18 cellular contexts compared by ENCODE assay signal in the genomic region with DNA sequence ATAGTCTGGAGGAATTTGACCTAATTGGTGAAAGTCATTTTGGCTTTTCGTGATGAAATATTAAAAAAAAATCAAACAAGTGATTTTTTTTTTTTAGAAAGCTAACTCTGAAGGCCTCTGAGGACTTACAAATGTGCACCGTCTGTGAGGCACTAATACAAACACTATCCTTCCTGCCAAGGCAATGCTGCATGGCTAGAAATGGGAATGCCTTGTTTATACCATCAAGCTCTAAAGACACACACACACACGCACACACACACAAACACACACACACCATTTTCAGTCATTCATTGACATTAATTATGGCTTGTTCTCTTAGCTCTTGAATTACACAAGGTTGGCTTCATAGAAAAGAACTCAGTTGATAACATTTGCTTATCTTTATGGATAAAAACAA.
"Had no signal": no experiment of that assay in that cellular context is flagged by ENCODE, and none has a peak within 500 bp of the region (broad histone marks: within the 10 kb centered on the region; RNA-seq: fewer than 3 reads in every experiment).

No MANE protein-coding gene starts in this region.

- H3K36me3 Mint-ChIP-seq: memory B cell had no signal

- H3K27ac Mint-ChIP-seq: activated CD4-positive, alpha-beta T cell treated with anti-CD3 and anti-CD28 coated beads for 36 hours; activated CD8-positive, alpha-beta T cell treated with anti-CD3 and anti-CD28 coated beads, Interleukin-2, amount 10 ng/mL, durations not matched to agents 7 days and 5 days; activated naive CD8-positive, alpha-beta T cell treated with anti-CD3 and anti-CD28 coated beads, Interleukin-2, amount 50 U/mL, for 24 hours; activated T-helper 1 cell treated with anti-CD3 and anti-CD28 coated beads, Interleukin-12 subunit alpha, Interleukin-12 subunit beta, Interleukin-2, Interleukin-4 antibody, amounts not matched to agents 30 ng/mL and 10 ng/mL and 1 ng/mL, durations not matched to agents 14 hours and 24 hours and 36 hours; dendritic cell treated with granulocyte-macrophage colony-stimulating factor and Interleukin-4, amounts not matched to agents 40 ng/mL and 50 ng/mL, for 4 days; memory B cell; nephron progenitor cell had no signal

- H3K4me1 Mint-ChIP-seq: activated CD4-positive, alpha-beta T cell treated with anti-CD3 and anti-CD28 coated beads for 36 hours; activated naive CD8-positive, alpha-beta T cell treated with anti-CD3 and anti-CD28 coated beads, Interleukin-2, amount 50 U/mL, for 24 hours; memory B cell; nephron progenitor cell had no signal

- H3K27ac ChIP-seq: heart left ventricle, stomach, thoracic aorta, WERI-Rb-1 had no signal

- H3K4me3 ChIP-seq: heart left ventricle, stomach, thoracic aorta had no signal

- H3K9me3 Mint-ChIP-seq: activated naive CD8-positive, alpha-beta T cell treated with anti-CD3 and anti-CD28 coated beads, Interleukin-2, amount 50 U/mL, for 24 hours; activated T-helper 1 cell treated with anti-CD3 and anti-CD28 coated beads, Interleukin-12 subunit alpha, Interleukin-12 subunit beta, Interleukin-2, Interleukin-4 antibody, amounts not matched to agents 30 ng/mL and 10 ng/mL and 1 ng/mL, durations not matched to agents 14 hours and 24 hours and 36 hours; dendritic cell treated with granulocyte-macrophage colony-stimulating factor and Interleukin-4, amounts not matched to agents 40 ng/mL and 50 ng/mL, for 4 days; memory B cell had no signal

- DNase-seq: activated CD4-positive, alpha-beta T cell treated with anti-CD3 and anti-CD28 coated beads for 36 hours; activated CD8-positive, alpha-beta memory T cell treated with anti-CD3 and anti-CD28 coated beads, Interleukin-2, amount 50 U/mL, for 48 hours; activated CD8-positive, alpha-beta T cell treated with anti-CD3 and anti-CD28 coated beads, Interleukin-2, amount 10 ng/mL, durations not matched to agents 7 days and 5 days; activated naive CD4-positive, alpha-beta T cell treated with Interleukin-2 at 50 U/mL for 16 hours; activated naive CD8-positive, alpha-beta T cell treated with anti-CD3 and anti-CD28 coated beads, Interleukin-2, amount 50 U/mL, for 24 hours; central memory CD4-positive, alpha-beta T cell; heart left ventricle; nephron progenitor cell; stimulated activated CD4-positive, alpha-beta T cell treated with anti-CD3 and anti-CD28 coated beads, Interleukin-15, amount 100 ng/mL, for 24 hours; stimulated activated CD4-positive, alpha-beta T cell treated with anti-CD3 and anti-CD28 coated beads, Interleukin-4, amount 100 ng/mL, for 4 hours; stomach; T-helper 1 cell; WERI-Rb-1 had no signal

- H3K9me3 ChIP-seq: heart left ventricle, stomach, thoracic aorta had no signal

- H3K27me3 Mint-ChIP-seq: activated CD4-positive, alpha-beta T cell treated with anti-CD3 and anti-CD28 coated beads for 36 hours; activated naive CD8-positive, alpha-beta T cell treated with anti-CD3 and anti-CD28 coated beads, Interleukin-2, amount 50 U/mL, for 24 hours; dendritic cell treated with granulocyte-macrophage colony-stimulating factor and Interleukin-4, amounts not matched to agents 40 ng/mL and 50 ng/mL, for 4 days; memory B cell had no signal

- H3K36me3 ChIP-seq: heart left ventricle, stomach, thoracic aorta, WERI-Rb-1 had no signal

- H3K27me3 ChIP-seq: heart left ventricle, stomach had no signal

- ATAC-seq: activated CD4-positive, alpha-beta T cell treated with anti-CD3 and anti-CD28 coated beads for 36 hours; activated CD8-positive, alpha-beta T cell treated with anti-CD3 and anti-CD28 coated beads, Interleukin-2, amount 10 ng/mL, durations not matched to agents 7 days and 5 days; activated naive CD8-positive, alpha-beta T cell treated with anti-CD3 and anti-CD28 coated beads, Interleukin-2, amount 50 U/mL, for 24 hours; heart left ventricle; left lobe of liver had no signal

- H3K4me1 ChIP-seq: heart left ventricle had no signal

- H3K4me3 Mint-ChIP-seq: activated CD4-positive, alpha-beta T cell treated with anti-CD3 and anti-CD28 coated beads for 36 hours; activated CD8-positive, alpha-beta T cell treated with anti-CD3 and anti-CD28 coated beads, Interleukin-2, amount 10 ng/mL, durations not matched to agents 7 days and 5 days; activated naive CD8-positive, alpha-beta T cell treated with anti-CD3 and anti-CD28 coated beads, Interleukin-2, amount 50 U/mL, for 24 hours; activated T-helper 1 cell treated with anti-CD3 and anti-CD28 coated beads, Interleukin-12 subunit alpha, Interleukin-12 subunit beta, Interleukin-2, Interleukin-4 antibody, amounts not matched to agents 30 ng/mL and 10 ng/mL and 1 ng/mL, durations not matched to agents 14 hours and 24 hours and 36 hours; dendritic cell treated with granulocyte-macrophage colony-stimulating factor and Interleukin-4, amounts not matched to agents 40 ng/mL and 50 ng/mL, for 4 days; memory B cell; nephron progenitor cell had no signal
